In genomic region chr20:62732356-62732755, GRCh38 we compare ENCODE assay signal across 23 cellular contexts. TPM values are rescaled to one million over a fixed set of nuclear protein-coding genes. Genes with fewer than 3 reads are reported as not detected.
A peak's percentile ranks its signal among the peaks of the same experiment; 100 is the strongest.
DNase-seq lines count a peak whose midpoint lies in the region; ATAC-seq and TF ChIP-seq lines count a peak whose summit lies in the region.
"Had no signal": no experiment of that assay in that cellular context is flagged by ENCODE, and none has a peak within 500 bp of the region (broad histone marks: within the 10 kb centered on the region; RNA-seq: fewer than 3 reads in every experiment).

No MANE protein-coding gene starts in this region.

- H3K27me3 Mint-ChIP-seq in CD4-positive, alpha-beta T cell = no peaks in the 10 kb centered on the region
- no peaks in the 10 kb centered on the region for H3K27me3 Mint-ChIP-seq in activated T-helper 17 cell treated with anti-CD3 and anti-CD28 coated beads, Interleukin-2, amount 50 U/mL, for 72 hours

- POLR2A ChIA-PET in CD4-positive, alpha-beta T cell (lab: Charles Lee) = no interaction called here

- TF ChIP-seq CTCF in CD4-positive, alpha-beta T cell (IDR thresholded peaks at IDR 0.05) = no peak

- no peak overlapping the region for H3K27ac ChIP-seq in CD4-positive, alpha-beta T cell (ENCODE audit: low read depth, low read length)
- H3K27ac ChIP-seq: neutrophil, SK-N-MC had no signal

- ATAC-seq in CD4-positive, alpha-beta T cell (ENCODE audit: poor library complexity) = peak; percentile 37
- ATAC-seq in activated T-helper 17 cell treated with anti-CD3 and anti-CD28 coated beads, Interleukin-2, amount 50 U/mL, for 72 hours (replicated peaks) = peak; percentile 20
- ATAC-seq: activated CD8-positive, alpha-beta T cell treated with anti-CD3 and anti-CD28 coated beads for 36 hours; stimulated activated effector memory CD8-positive, alpha-beta T cell treated with anti-CD3 and anti-CD28 coated beads, Interleukin-12 subunit alpha, Interleukin-12 subunit beta, amount 100 ng/mL, for 72 hours; WTC11 had no signal

- no peaks in the 10 kb centered on the region for H3K36me3 Mint-ChIP-seq in CD4-positive, alpha-beta T cell (ENCODE audit: low read depth)
- no peaks in the 10 kb centered on the region for H3K36me3 Mint-ChIP-seq in activated T-helper 17 cell treated with anti-CD3 and anti-CD28 coated beads, Interleukin-2, amount 50 U/mL, for 72 hours (ENCODE audit: low read depth)
- H3K36me3 Mint-ChIP-seq: CD4-positive, CD25-positive, alpha-beta regulatory T cell; memory B cell; stimulated activated effector memory CD8-positive, alpha-beta T cell treated with anti-CD3 and anti-CD28 coated beads, Interleukin-12 subunit alpha, Interleukin-12 subunit beta, amount 100 ng/mL, for 72 hours; type B pancreatic cell; WTC11 had no signal

- peak overlapping the region; percentile 65 for H3K27ac Mint-ChIP-seq in CD4-positive, alpha-beta T cell
- H3K27ac Mint-ChIP-seq in activated T-helper 17 cell treated with anti-CD3 and anti-CD28 coated beads, Interleukin-2, amount 50 U/mL, for 72 hours = peak overlapping the region; percentile 49
- H3K27ac Mint-ChIP-seq: activated CD8-positive, alpha-beta T cell treated with anti-CD3 and anti-CD28 coated beads for 36 hours; memory B cell; stimulated activated effector memory CD8-positive, alpha-beta T cell treated with anti-CD3 and anti-CD28 coated beads, Interleukin-12 subunit alpha, Interleukin-12 subunit beta, amount 100 ng/mL, for 72 hours; type B pancreatic cell; WTC11 had no signal

- intact Hi-C loops in CD4-positive, alpha-beta T cell (cut with DNase I, micrococcal nuclease) = no loop called here

- no peak overlapping the region for H3K4me3 Mint-ChIP-seq in CD4-positive, alpha-beta T cell
- H3K4me3 Mint-ChIP-seq in activated T-helper 17 cell treated with anti-CD3 and anti-CD28 coated beads, Interleukin-2, amount 50 U/mL, for 72 hours = no peak overlapping the region
- H3K4me3 Mint-ChIP-seq: activated CD8-positive, alpha-beta T cell treated with anti-CD3 and anti-CD28 coated beads for 36 hours; IgD-negative memory B cell; memory B cell; stimulated activated effector memory CD8-positive, alpha-beta T cell treated with anti-CD3 and anti-CD28 coated beads, Interleukin-12 subunit alpha, Interleukin-12 subunit beta, amount 100 ng/mL, for 72 hours; type B pancreatic cell; WTC11 had no signal

- H3K27me3 ChIP-seq in CD4-positive, alpha-beta T cell (ENCODE audit: control insufficient read depth, insufficient read depth, low read length) = no peaks in the 10 kb centered on the region
- H3K27me3 ChIP-seq: neutrophil had no signal

- peaks cover 44% of the 10 kb centered on the region for H3K4me1 Mint-ChIP-seq in CD4-positive, alpha-beta T cell (ENCODE audit: low read depth)
- H3K4me1 Mint-ChIP-seq in activated T-helper 17 cell treated with anti-CD3 and anti-CD28 coated beads, Interleukin-2, amount 50 U/mL, for 72 hours = peaks cover 5% of the 10 kb centered on the region
- H3K4me1 Mint-ChIP-seq: WTC11 had no signal

- H3K9me3 Mint-ChIP-seq in CD4-positive, alpha-beta T cell = no peaks in the 10 kb centered on the region
- H3K9me3 Mint-ChIP-seq in activated T-helper 17 cell treated with anti-CD3 and anti-CD28 coated beads, Interleukin-2, amount 50 U/mL, for 72 hours = no peaks in the 10 kb centered on the region
- H3K9me3 Mint-ChIP-seq: activated CD8-positive, alpha-beta T cell treated with anti-CD3 and anti-CD28 coated beads for 36 hours; CD4-positive, CD25-positive, alpha-beta regulatory T cell; memory B cell; stimulated activated effector memory CD8-positive, alpha-beta T cell treated with anti-CD3 and anti-CD28 coated beads, Interleukin-12 subunit alpha, Interleukin-12 subunit beta, amount 100 ng/mL, for 72 hours; type B pancreatic cell; WTC11 had no signal

- CTCF ChIA-PET in CD4-positive, alpha-beta T cell (lab: Charles Lee) = no interaction called here

- no peaks in the 10 kb centered on the region for H3K9me3 ChIP-seq in CD4-positive, alpha-beta T cell (ENCODE audit: control insufficient read depth, low read length)
- H3K9me3 ChIP-seq: neutrophil, sigmoid colon had no signal

- DNase-seq in AML-193 (lab: John Stamatoyannopoulos, UW) = peak; percentile 66 to 70
- no peak for DNase-seq in CD4-positive, alpha-beta T cell
- peak; percentile 76 for DNase-seq in NOMO-1 treated with DMSO at 0.1 percent for 48 hours (lab: John Stamatoyannopoulos, UW; ENCODE audit: unreplicated experiment)
- DNase-seq in epidermal melanocyte (ENCODE audit: insufficient read length, low spot score) = no peak
- DNase-seq in HUDEP-2 (lab: John Stamatoyannopoulos, UW; ENCODE audit: unreplicated experiment in 76 of 76) = no peak
- DNase-seq in GM19238 (ENCODE audit: insufficient read length, low spot score) = no peak
- DNase-seq: activated CD8-positive, alpha-beta T cell treated with anti-CD3 and anti-CD28 coated beads for 36 hours; CD4-positive, CD25-positive, alpha-beta regulatory T cell; EL; NCI-H1417; NCI-H2029 treated with DMSO at 0.1 percent for 48 hours; NCI-H2227 treated with DMSO at 0.1 percent for 48 hours; RPMI8226; stimulated activated CD4-positive, alpha-beta T cell treated with anti-CD3 and anti-CD28 coated beads, Interleukin-4, amount 100 ng/mL, for 24 hours had no signal

RNA-seq across cellular contexts. Expression of gene NTSR1, which starts 23.7 kb away (rescaled TPM):
- under 1 TPM; 0.55 to 0.56 TPM for total RNA-seq in CD4-positive, alpha-beta T cell
- not detected for total RNA-seq in activated T-helper 17 cell treated with anti-CD3 and anti-CD28 coated beads, Interleukin-2, amount 50 U/mL, for 72 hours
- total RNA-seq: activated CD8-positive, alpha-beta T cell treated with anti-CD3 and anti-CD28 coated beads for 36 hours had no signal

Comparison
In these comparisons a context has a peak if more than half of its experiments do, and no peak if none do; other contexts are left out.
1. DNase-seq: peak in AML-193 (2 of 2) and NOMO-1 treated with DMSO at 0.1 percent for 48 hours (single experiment); none in CD4-positive, alpha-beta T cell (0 of 10), epidermal melanocyte (single experiment), HUDEP-2 (0 of 76) and GM19238 (single experiment).